In genomic region chr2:128663371-128664050, GRCh38 we compare ENCODE assay signal across 25 cellular contexts.
DNase-seq lines count a peak whose midpoint lies in the region; FAIRE-seq and TF ChIP-seq lines count a peak whose summit lies in the region.
"Had no signal": no experiment of that assay in that cellular context is flagged by ENCODE, and none has a peak within 500 bp of the region (broad histone marks: within the 10 kb centered on the region; RNA-seq: fewer than 3 reads in every experiment).

No MANE protein-coding gene starts in this region.

- 85 to 86% methylated on average over 6 to 10 of the region's 12 CpGs for WGBS in transverse colon (ENCODE audit: low coverage in 1 of 2), 2 donors

- H3K9me3 ChIP-seq in kidney (ENCODE audit: control insufficient read depth in 1 of 2, low read length in 2 of 2) (no peaks in the 10 kb centered on the region), Peyer's patch (no peaks in the 10 kb centered on the region), transverse colon (no peaks in the 10 kb centered on the region)
- H3K9me3 ChIP-seq: BE2C, MG63, SJSA1 had no signal

- H3K27me3 Mint-ChIP-seq in activated CD4-positive, alpha-beta T cell treated with anti-CD3 and anti-CD28 coated beads, Interleukin-2, amount 10 ng/mL, durations not matched to agents 24 days and 14 days, result peaks cover 14% of the 10 kb centered on the region
- H3K27me3 Mint-ChIP-seq in neural crest cell (ENCODE audit: low read depth) (peaks cover 2% of the 10 kb centered on the region), type B pancreatic cell (peaks cover 8% of the 10 kb centered on the region)
- H3K27me3 Mint-ChIP-seq in activated T-cell treated with anti-CD3 and anti-CD28 coated beads, Interleukin-2, amount 50 U/mL, for 24 hours, result peaks cover 28% of the 10 kb centered on the region

- H3K4me3 ChIP-seq in kidney (ENCODE audit: low read length in 2 of 2), result no peak overlapping the region
- no peak overlapping the region for H3K4me3 ChIP-seq in Peyer's patch
- no peak overlapping the region for H3K4me3 ChIP-seq in transverse colon
- H3K4me3 ChIP-seq: MG63, SJSA1 had no signal

- in situ Hi-C loops in transverse colon (cut with MboI; ENCODE audit: low pct_ligation_motif_present in 1 of 4, low pct_unique_long_range_greater_than_20kb in 1 of 4, low sequenced_read_pairs in 3 of 4), result no loop called here

- no peaks in the 10 kb centered on the region for H3K36me3 Mint-ChIP-seq in activated CD4-positive, alpha-beta T cell treated with anti-CD3 and anti-CD28 coated beads, Interleukin-2, amount 10 ng/mL, durations not matched to agents 24 days and 14 days (ENCODE audit: low read depth)
- no peaks in the 10 kb centered on the region for H3K36me3 Mint-ChIP-seq in neural crest cell (ENCODE audit: low read depth)
- no peaks in the 10 kb centered on the region for H3K36me3 Mint-ChIP-seq in type B pancreatic cell
- H3K36me3 Mint-ChIP-seq in activated T-cell treated with anti-CD3 and anti-CD28 coated beads, Interleukin-2, amount 50 U/mL, for 24 hours (ENCODE audit: low read depth), result no peaks in the 10 kb centered on the region

- H3K4me1 ChIP-seq in kidney (ENCODE audit: control insufficient read depth in 1 of 2, insufficient read depth in 1 of 2, low read depth in 1 of 2, low read length in 2 of 2) (no peaks in the 10 kb centered on the region), Peyer's patch (no peaks in the 10 kb centered on the region), transverse colon (no peaks in the 10 kb centered on the region)
- H3K4me1 ChIP-seq: BE2C, SJSA1 had no signal

- TF ChIP-seq POLR2A in Peyer's patch (IDR thresholded peaks at IDR 0.05) (no peak), transverse colon (IDR thresholded peaks at IDR 0.05) (no peak)

- TF ChIP-seq EP300 in transverse colon (IDR thresholded peaks at IDR 0.05; ENCODE audit: low read depth), result no peak

- H3K27me3 ChIP-seq in Peyer's patch (no peaks in the 10 kb centered on the region), transverse colon (no peaks in the 10 kb centered on the region)
- H3K27me3 ChIP-seq: BE2C, MG63, SJSA1 had no signal

- H3K27ac ChIP-seq in kidney (ENCODE audit: low read depth in 2 of 2, low read length in 2 of 2) (no peak overlapping the region), Peyer's patch (no peak overlapping the region), transverse colon (no peak overlapping the region)
- H3K27ac ChIP-seq: 22Rv1, SJSA1 had no signal

- H3K9ac ChIP-seq in kidney (ENCODE audit: low read length in 2 of 2), result no peak overlapping the region

- H3K9me3 Mint-ChIP-seq in activated CD4-positive, alpha-beta T cell treated with anti-CD3 and anti-CD28 coated beads, Interleukin-2, amount 10 ng/mL, durations not matched to agents 24 days and 14 days, result no peaks in the 10 kb centered on the region
- H3K9me3 Mint-ChIP-seq in neural crest cell (peaks cover 3% of the 10 kb centered on the region), type B pancreatic cell (no peaks in the 10 kb centered on the region)
- no peaks in the 10 kb centered on the region for H3K9me3 Mint-ChIP-seq in activated T-cell treated with anti-CD3 and anti-CD28 coated beads, Interleukin-2, amount 50 U/mL, for 24 hours

- FAIRE-seq in kidney (lab: Jason Lieb, UNC), result no peak
- FAIRE-seq: HTR-8/SVneo had no signal

- peak; percentile 36 for DNase-seq in activated CD4-positive, alpha-beta T cell treated with anti-CD3 and anti-CD28 coated beads, Interleukin-2, amount 10 ng/mL, durations not matched to agents 24 days and 14 days
- DNase-seq in activated CD4-positive, alpha-beta T cell treated with anti-CD3 and anti-CD28 coated beads, Interleukin-2, amount 50 U/mL, for 1 hour, result no peak
- DNase-seq in kidney (peak; percentile 27), neural crest cell (ENCODE audit: low read depth, low spot score) (no peak), type B pancreatic cell (ENCODE audit: extremely low spot score, unreplicated experiment) (peak; percentile 39), Peyer's patch (no peak), transverse colon (no peak)
- no peak for DNase-seq in activated T-cell treated with anti-CD3 and anti-CD28 coated beads, Interleukin-2, amount 50 U/mL, for 24 hours
- DNase-seq: BE2C; Calu3; DMS153; H7; KG1; MG63; NCI-H1105 treated with DMSO at 0.1 percent for 48 hours; NCI-H2029 treated with DMSO at 0.1 percent for 48 hours; NCI-H446 treated with DMSO at 0.1 percent for 48 hours; NCI-H526; NCI-H82; NK-92 treated with Interleukin-12 subunit alpha and Interleukin-12 subunit beta, amount 100 ng/mL, for 24 hours; PC-3; Right ventricle myocardium superior had no signal

- H3K27ac Mint-ChIP-seq in activated CD4-positive, alpha-beta T cell treated with anti-CD3 and anti-CD28 coated beads, Interleukin-2, amount 10 ng/mL, durations not matched to agents 24 days and 14 days, result no peak overlapping the region
- H3K27ac Mint-ChIP-seq in neural crest cell (ENCODE audit: unreplicated experiment) (peak overlapping the region; percentile 60), type B pancreatic cell (no peak overlapping the region)
- no peak overlapping the region for H3K27ac Mint-ChIP-seq in activated T-cell treated with anti-CD3 and anti-CD28 coated beads, Interleukin-2, amount 50 U/mL, for 24 hours

- H3K4me1 Mint-ChIP-seq in activated CD4-positive, alpha-beta T cell treated with anti-CD3 and anti-CD28 coated beads, Interleukin-2, amount 10 ng/mL, durations not matched to agents 24 days and 14 days, result no peaks in the 10 kb centered on the region
- H3K4me1 Mint-ChIP-seq in neural crest cell (peaks cover 12% of the 10 kb centered on the region), type B pancreatic cell (ENCODE audit: unreplicated experiment) (peaks cover 6% of the 10 kb centered on the region)
- H3K4me1 Mint-ChIP-seq in activated T-cell treated with anti-CD3 and anti-CD28 coated beads, Interleukin-2, amount 50 U/mL, for 24 hours (ENCODE audit: low read depth), result no peaks in the 10 kb centered on the region

- H3K4me3 Mint-ChIP-seq in activated CD4-positive, alpha-beta T cell treated with anti-CD3 and anti-CD28 coated beads, Interleukin-2, amount 10 ng/mL, durations not matched to agents 24 days and 14 days, result no peak overlapping the region
- H3K4me3 Mint-ChIP-seq in neural crest cell (no peak overlapping the region), type B pancreatic cell (no peak overlapping the region)
- H3K4me3 Mint-ChIP-seq in activated T-cell treated with anti-CD3 and anti-CD28 coated beads, Interleukin-2, amount 50 U/mL, for 24 hours, result no peak overlapping the region

- TF ChIP-seq CTCF in kidney (IDR thresholded peaks at IDR 0.05; ENCODE audit: borderline replicate concordance, extremely low read depth, insufficient read depth), result no peak
- TF ChIP-seq CTCF in neural crest cell (conservative IDR thresholded peaks at IDR 0.05), result no peak
- no peak for TF ChIP-seq CTCF in type B pancreatic cell (conservative IDR thresholded peaks at IDR 0.05)
- no peak for TF ChIP-seq CTCF in Peyer's patch (IDR thresholded peaks at IDR 0.05)
- no peak for TF ChIP-seq CTCF in transverse colon (IDR thresholded peaks at IDR 0.05)

- intact Hi-C loops in activated CD4-positive, alpha-beta T cell treated with anti-CD3 and anti-CD28 coated beads, Interleukin-2, amount 10 ng/mL, durations not matched to agents 24 days and 14 days (cut with micrococcal nuclease), result no loop called here
- intact Hi-C loops in kidney (cut with DNase I) (no loop called here), transverse colon (cut with DNase I; ENCODE audit: low total_unique reads) (no loop called here)

- no peaks in the 10 kb centered on the region for H3K36me3 ChIP-seq in kidney (ENCODE audit: control insufficient read depth in 1 of 2, insufficient read depth in 2 of 2, low read length in 2 of 2)
- H3K36me3 ChIP-seq in Peyer's patch, result no peaks in the 10 kb centered on the region
- H3K36me3 ChIP-seq in transverse colon, result no peaks in the 10 kb centered on the region
- H3K36me3 ChIP-seq: BE2C, MG63, SJSA1 had no signal

Comparison
In these comparisons a context has a peak if more than half of its experiments do, and no peak if none do; other contexts are left out.
1. DNase-seq: peak in activated CD4-positive, alpha-beta T cell treated with anti-CD3 and anti-CD28 coated beads, Interleukin-2, amount 10 ng/mL, durations not matched to agents 24 days and 14 days (single experiment), kidney (single experiment) and type B pancreatic cell (single experiment); none in activated CD4-positive, alpha-beta T cell treated with anti-CD3 and anti-CD28 coated beads, Interleukin-2, amount 50 U/mL, for 1 hour (single experiment), neural crest cell (single experiment), activated T-cell treated with anti-CD3 and anti-CD28 coated beads, Interleukin-2, amount 50 U/mL, for 24 hours (single experiment), Peyer's patch (0 of 3) and transverse colon (single experiment).